ENCODE assay signal across 11 cellular contexts in the genomic region with DNA sequence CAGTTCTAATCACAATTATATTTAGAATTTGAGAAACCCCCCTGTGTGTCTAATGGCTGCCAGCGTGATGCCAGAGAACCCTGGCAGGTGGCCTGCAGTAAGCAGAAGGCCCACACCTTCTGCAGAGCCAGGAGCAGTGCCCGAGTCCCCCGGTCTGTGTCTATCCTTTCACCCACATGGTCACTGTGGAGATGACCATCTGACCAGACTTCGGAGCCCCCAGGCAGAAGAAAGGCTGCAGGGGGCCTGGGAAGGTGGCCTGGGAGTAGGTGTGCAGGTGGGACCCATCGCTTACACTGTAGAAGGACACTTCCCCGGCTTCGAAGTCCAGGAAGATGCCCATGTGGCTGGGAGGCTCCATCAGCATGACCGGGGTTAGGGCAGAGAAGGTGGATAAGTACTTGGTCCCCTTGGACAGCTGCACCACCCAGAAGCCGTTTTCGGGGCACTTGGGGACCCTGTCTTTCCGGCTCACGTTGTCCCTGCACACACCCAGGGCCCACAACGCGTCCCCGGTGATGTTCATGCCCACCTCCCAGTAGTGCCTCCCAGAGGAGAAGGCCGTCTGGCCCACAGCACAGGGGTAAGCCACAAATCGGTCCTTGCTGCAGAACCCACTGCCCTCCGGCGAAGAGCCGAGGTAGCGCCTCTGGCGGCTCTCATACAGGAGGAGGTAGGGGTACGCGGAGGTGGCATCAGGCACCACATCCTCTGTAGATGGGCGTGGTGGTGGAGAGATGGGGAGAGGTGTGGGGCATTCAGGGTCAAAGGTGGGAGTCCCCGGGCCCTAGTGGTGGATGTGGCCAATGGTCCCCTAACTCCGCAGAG. TPM values are rescaled to one million over a fixed set of nuclear protein-coding genes. Genes with fewer than 3 reads are reported as not detected.
DNase-seq lines count a peak whose midpoint lies in the region; TF ChIP-seq lines count a peak whose summit lies in the region.
"Had no signal": no experiment of that assay in that cellular context is flagged by ENCODE, and none has a peak within 500 bp of the region (broad histone marks: within the 10 kb centered on the region; RNA-seq: fewer than 3 reads in every experiment).

No MANE protein-coding gene starts in this region.

- H3K36me3 Mint-ChIP-seq in activated CD4-positive, alpha-beta T cell treated with anti-CD3 and anti-CD28 coated beads, Interleukin-2, amount 10 ng/mL, durations not matched to agents 7 days and 5 days (ENCODE audit: low read depth): peaks cover 20% of the 10 kb centered on the region

- no peak overlapping the region for H3K9ac ChIP-seq in SU-DHL-6 (ENCODE audit: low read length)
- H3K9ac ChIP-seq in skeletal muscle satellite cell (ENCODE audit: low read depth, low read length): peak overlapping the region; percentile 83

- no peaks in the 10 kb centered on the region for H3F3A ChIP-seq in SU-DHL-6 (ENCODE audit: insufficient read depth)

- TF ChIP-seq CTCF in SU-DHL-6 (IDR thresholded peaks at IDR 0.05; ENCODE audit: insufficient read depth, low read length, poor library complexity, severe bottlenecking) (no peak), fibroblast of mammary gland (conservative IDR thresholded peaks at IDR 0.05; ENCODE audit: control insufficient read depth, insufficient read depth, low read depth, low read length) (no peak)

- H3K4me1 Mint-ChIP-seq in activated CD4-positive, alpha-beta T cell treated with anti-CD3 and anti-CD28 coated beads, Interleukin-2, amount 10 ng/mL, durations not matched to agents 7 days and 5 days: peaks cover 39% of the 10 kb centered on the region

- CTCF ChIA-PET in activated CD4-positive, alpha-beta T cell treated with anti-CD3 and anti-CD28 coated beads, Interleukin-2, amount 10 ng/mL, durations not matched to agents 7 days and 5 days (lab: Charles Lee): no interaction called here

- H3K9me2 ChIP-seq in SU-DHL-6 (replicated peaks; ENCODE audit: insufficient read depth, low read length): no peaks in the 10 kb centered on the region

- no peaks in the 10 kb centered on the region for H3K9me3 ChIP-seq in SU-DHL-6 (ENCODE audit: insufficient read depth, low read length)
- H3K9me3 ChIP-seq in skeletal muscle satellite cell (replicated peaks; ENCODE audit: low read length): no peaks in the 10 kb centered on the region

- no peaks in the 10 kb centered on the region for H3K27me3 ChIP-seq in SU-DHL-6 (ENCODE audit: low read length)
- H3K27me3 ChIP-seq in skeletal muscle satellite cell (ENCODE audit: control insufficient read depth, insufficient read depth, low read length): no peaks in the 10 kb centered on the region

- no peak overlapping the region for H3K27ac ChIP-seq in SU-DHL-6 (ENCODE audit: low read depth, low read length)

- DNase-seq in activated CD4-positive, alpha-beta T cell treated with anti-CD3 and anti-CD28 coated beads, Interleukin-2, amount 10 ng/mL, durations not matched to agents 7 days and 5 days: no peak
- DNase-seq in activated CD4-positive, alpha-beta T cell treated with anti-CD3 and anti-CD28 coated beads for 1 hour: no peak
- no peak for DNase-seq in fibroblast of mammary gland (ENCODE audit: low read depth)
- no peak for DNase-seq in iPS-NIHi11 (ENCODE audit: low spot score)
- no peak for DNase-seq in glomerular visceral epithelial cell (ENCODE audit: extremely low spot score)
- no peak for DNase-seq in HCEC 1CT
- DNase-seq: aorta, kidney glomerular epithelial cell, NCI-H1048 had no signal

- H3K4me3 Mint-ChIP-seq in activated CD4-positive, alpha-beta T cell treated with anti-CD3 and anti-CD28 coated beads, Interleukin-2, amount 10 ng/mL, durations not matched to agents 7 days and 5 days: peak overlapping the region; percentile 97

- no peak overlapping the region for H3K4me3 ChIP-seq in SU-DHL-6 (ENCODE audit: insufficient read depth, low read length, poor library complexity, severe bottlenecking)
- peak overlapping the region; percentile 77 for H3K4me3 ChIP-seq in fibroblast of mammary gland (ENCODE audit: control insufficient read depth, low read depth, low read length)
- peak overlapping the region; percentile 97 for H3K4me3 ChIP-seq in skeletal muscle satellite cell (ENCODE audit: low read length)

- peaks cover 12% of the 10 kb centered on the region; the same call in 1 of the 2 replicates for H4K20me1 ChIP-seq in SU-DHL-6 (ENCODE audit: low read depth, low read length)

- H3K4me2 ChIP-seq in SU-DHL-6 (ENCODE audit: low read depth, low read length, poor library complexity, severe bottlenecking) (peak overlapping the region; percentile 70), skeletal muscle satellite cell (ENCODE audit: low read length) (peak overlapping the region; percentile 97)

- no peaks in the 10 kb centered on the region for H3K27me3 Mint-ChIP-seq in activated CD4-positive, alpha-beta T cell treated with anti-CD3 and anti-CD28 coated beads, Interleukin-2, amount 10 ng/mL, durations not matched to agents 7 days and 5 days

- H3K79me2 ChIP-seq in SU-DHL-6 (ENCODE audit: insufficient read depth, low read length): peaks cover 37% of the 10 kb centered on the region

- no peak overlapping the region for H3K27ac Mint-ChIP-seq in activated CD4-positive, alpha-beta T cell treated with anti-CD3 and anti-CD28 coated beads, Interleukin-2, amount 10 ng/mL, durations not matched to agents 7 days and 5 days

- POLR2A ChIA-PET in activated CD4-positive, alpha-beta T cell treated with anti-CD3 and anti-CD28 coated beads, Interleukin-2, amount 10 ng/mL, durations not matched to agents 7 days and 5 days (lab: Charles Lee): no interaction called here

- H3K36me3 ChIP-seq in SU-DHL-6 (ENCODE audit: low read length) (no peaks in the 10 kb centered on the region), skeletal muscle satellite cell (ENCODE audit: insufficient read depth, low read length) (peaks cover 8% of the 10 kb centered on the region)

- H3K9me3 Mint-ChIP-seq in activated CD4-positive, alpha-beta T cell treated with anti-CD3 and anti-CD28 coated beads, Interleukin-2, amount 10 ng/mL, durations not matched to agents 7 days and 5 days: no peaks in the 10 kb centered on the region

- H3K4me1 ChIP-seq in skeletal muscle satellite cell (ENCODE audit: control insufficient read depth, insufficient read depth, low read length): peaks cover 23% of the 10 kb centered on the region

- no peak overlapping the region for H2AFZ ChIP-seq in SU-DHL-6 (ENCODE audit: low read depth, low read length, severe bottlenecking)

RNA-seq across cellular contexts. Expression of gene TRIM11, which starts 1.6 kb away (rescaled TPM):
- total RNA-seq in activated CD4-positive, alpha-beta T cell treated with anti-CD3 and anti-CD28 coated beads, Interleukin-2, amount 10 ng/mL, durations not matched to agents 7 days and 5 days: 10 to 100 TPM; 54.4 to 62.4 TPM
- 21.2 and 25.1 TPM in 2 replicates for total RNA-seq in skeletal muscle satellite cell (2012; rRNA removed)

RNA-seq across cellular contexts. Expression of gene TRIM17, which starts 8.4 kb away (rescaled TPM):
- under 1 TPM; 0.73 to 0.99 TPM for total RNA-seq in activated CD4-positive, alpha-beta T cell treated with anti-CD3 and anti-CD28 coated beads, Interleukin-2, amount 10 ng/mL, durations not matched to agents 7 days and 5 days
- total RNA-seq in skeletal muscle satellite cell (2012; rRNA removed): 0.22 TPM in 1 of 2 replicates, not detected in the other
